Comparison of ENCODE assay signal across 8 cellular contexts in the genomic region with DNA sequence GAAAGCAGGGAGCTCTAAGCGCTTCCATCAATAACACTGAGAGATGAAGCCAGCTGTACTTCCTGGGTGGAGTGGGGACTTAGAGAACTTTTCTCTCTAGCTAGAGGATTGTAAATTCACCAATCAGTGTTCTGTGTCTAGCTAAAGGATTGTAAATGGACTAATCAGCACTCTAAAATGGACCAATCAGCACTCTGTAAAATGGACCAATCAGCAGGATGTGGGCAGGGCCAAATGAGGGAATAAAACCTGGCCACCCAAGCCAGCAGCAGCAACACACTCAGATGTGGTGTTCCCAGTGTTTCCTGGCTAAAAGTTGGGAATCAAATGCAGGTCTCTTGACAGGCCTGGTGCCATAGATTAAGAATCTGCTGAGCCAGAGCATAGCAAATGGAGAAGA.
"Had no signal": no experiment of that assay in that cellular context is flagged by ENCODE, and none has a peak within 500 bp of the region (broad histone marks: within the 10 kb centered on the region; RNA-seq: fewer than 3 reads in every experiment).

No MANE protein-coding gene starts in this region.

- H3K4me3 ChIP-seq: GM23248, HAP-1 had no signal

- H3K9me3 ChIP-seq: HAP-1 had no signal

- H2AFZ ChIP-seq: GM23248 had no signal

- H3K36me3 ChIP-seq: HAP-1 had no signal

- ATAC-seq: HCT116 had no signal

- H3K9ac ChIP-seq: GM23248 had no signal

- DNase-seq: GM23248, GOT3, H7, HFFc6, KG1 had no signal

- H3K27ac ChIP-seq: GM23248, HL-60 had no signal
